In genomic region chr2:120222186-120223033, GRCh38 we compare ENCODE assay signal across 8 cellular contexts. TPM values are rescaled to one million over a fixed set of nuclear protein-coding genes. Genes with fewer than 3 reads are reported as not detected.
DNase-seq lines count a peak whose midpoint lies in the region; ATAC-seq and TF ChIP-seq lines count a peak whose summit lies in the region.

No MANE protein-coding gene starts in this region.

- intact Hi-C loops in Panc1 (cut with micrococcal nuclease; ENCODE audit: unreplicated experiment), result no loop called here
- intact Hi-C loops in esophagus muscularis mucosa (cut with DNase I), result loop anchor here (10.0 kb wide), 2 partner anchors 92 to 208 kb away; partner anchors contain the start of gene EPB41L5
- intact Hi-C loops in ovary (cut with DNase I), result no loop called here

- ATAC-seq in Panc1 (no peak), HG03571 (IDR thresholded peaks at IDR 0.05; ENCODE audit: unreplicated experiment) (no peak), omental fat pad (ENCODE audit: low FRiP score) (no peak)

- CTCF ChIA-PET in CD8-positive, alpha-beta memory T cell (lab: Charles Lee), result interaction anchor here (0.8 to 1.0 kb wide), 2 partner anchors 9 to 10 kb away, joined by 3 to 6 read pairs; no protein-coding TSS in a partner anchor
- CTCF ChIA-PET in Panc1 (lab: Charles Lee), result interaction anchor here (1.0 kb wide), 1 partner anchor 91 kb away, joined by 3 read pairs; no protein-coding TSS in a partner anchor

- DNase-seq in CD8-positive, alpha-beta memory T cell, result no peak
- DNase-seq in Panc1 (ENCODE audit: low read depth, low spot score), result no peak
- no peak for DNase-seq in esophagus muscularis mucosa (ENCODE audit: extremely low spot score)
- DNase-seq in ovary, result peak in 1 of 5 donors; percentile 53
- DNase-seq in retina, result no peak
- no peak for DNase-seq in GM19240 (ENCODE audit: insufficient read length, low spot score)
- DNase-seq in omental fat pad (ENCODE audit: low spot score), result no peak

- POLR2A ChIA-PET in CD8-positive, alpha-beta memory T cell (lab: Charles Lee), result interaction anchor here (0.6 to 1.9 kb wide), 6 partner anchors 10 to 46 kb away, joined by 3 to 17 read pairs (median 6); partner anchors contain the start of gene RALB
- POLR2A ChIA-PET in Panc1 (lab: Charles Lee), result interaction anchor here (0.7 kb wide), 1 partner anchor 548 kb away, joined by 3 read pairs; no protein-coding TSS in a partner anchor

- TF ChIP-seq CTCF in Panc1 (IDR thresholded peaks at IDR 0.05) (no peak), esophagus muscularis mucosa (IDR thresholded peaks at IDR 0.05) (no peak), ovary (IDR thresholded peaks at IDR 0.05) (no peak), omental fat pad (IDR thresholded peaks at IDR 0.05) (no peak)

- peak overlapping the region; percentile 90 for H3K27ac ChIP-seq in CD8-positive, alpha-beta memory T cell (ENCODE audit: low read depth, low read length)
- H3K27ac ChIP-seq in Panc1 (ENCODE audit: low read length) (peak overlapping the region; percentile 89), esophagus muscularis mucosa (replicated peaks in 1 of 4) (peak overlapping the region; percentile 89 to 94 (median 92)), ovary (peak overlapping the region; percentile 72 to 92)

- H3K27me3 Mint-ChIP-seq in CD8-positive, alpha-beta memory T cell, result no peaks in the 10 kb centered on the region

- H3K36me3 ChIP-seq in CD8-positive, alpha-beta memory T cell (ENCODE audit: insufficient read depth, low read length), result peaks cover 5% of the 10 kb centered on the region
- peaks cover 4% of the 10 kb centered on the region; the same call in 1 of the 2 replicates for H3K36me3 ChIP-seq in Panc1 (ENCODE audit: control insufficient read depth, insufficient read depth, low read length)
- peaks cover 0 to 32% (median 2%) of the 10 kb centered on the region in 4 donors for H3K36me3 ChIP-seq in esophagus muscularis mucosa
- no peaks in the 10 kb centered on the region for H3K36me3 ChIP-seq in ovary

- peak overlapping the region; percentile 71 to 92 (median 89) for H3K27ac Mint-ChIP-seq in CD8-positive, alpha-beta memory T cell

- H3K36me3 Mint-ChIP-seq in CD8-positive, alpha-beta memory T cell, result peaks cover 4 to 36% (median 10%) of the 10 kb centered on the region in 3 donors

- H3K4me1 Mint-ChIP-seq in CD8-positive, alpha-beta memory T cell, result peaks cover 39 to 70% (median 66%) of the 10 kb centered on the region in 3 donors

- H3K4me3 ChIP-seq in CD8-positive, alpha-beta memory T cell (ENCODE audit: low read length), result peak overlapping the region; percentile 78
- peak overlapping the region; percentile 69 to 70 for H3K4me3 ChIP-seq in Panc1 (ENCODE audit: low read depth in 2 of 2, low read length in 2 of 2)
- peak overlapping the region; percentile 69 to 83 (median 74) for H3K4me3 ChIP-seq in esophagus muscularis mucosa
- peak overlapping the region; percentile 39 for H3K4me3 ChIP-seq in ovary

- peak overlapping the region; percentile 78 to 94 (median 83) for H3K4me3 Mint-ChIP-seq in CD8-positive, alpha-beta memory T cell

- in situ Hi-C loops in Panc1 (cut with HindIII; ENCODE audit: low pct_unique_long_range_greater_than_20kb, low sequenced_read_pairs), result no loop called here

- BruUV-seq in Panc1 (replicated peaks; lab: Mats Ljungman, UMichigan), result no TSS peak

- 85% methylated on average over 32 of the region's 49 CpGs for WGBS in esophagus muscularis mucosa
- 75 to 88% (median 78%) methylated on average over 41 to 49 of the region's 49 CpGs for WGBS in ovary, 3 donors

- no peaks in the 10 kb centered on the region for H3K9me3 Mint-ChIP-seq in CD8-positive, alpha-beta memory T cell

- H3K9me3 ChIP-seq in CD8-positive, alpha-beta memory T cell (ENCODE audit: low read length), result no peaks in the 10 kb centered on the region
- H3K9me3 ChIP-seq in Panc1 (ENCODE audit: control insufficient read depth, insufficient read depth, low read depth, low read length) (no peaks in the 10 kb centered on the region; the same call in 1 of the 2 replicates), esophagus muscularis mucosa (peaks cover 0 to 6% (median 0%) of the 10 kb centered on the region in 4 donors), ovary (no peaks in the 10 kb centered on the region)

- TF ChIP-seq EP300 in esophagus muscularis mucosa (IDR thresholded peaks at IDR 0.05) (no peak), ovary (IDR thresholded peaks at IDR 0.05) (no peak)

- H3K4me1 ChIP-seq in CD8-positive, alpha-beta memory T cell (ENCODE audit: insufficient read depth, low read length), result peaks cover 30% of the 10 kb centered on the region
- H3K4me1 ChIP-seq in Panc1 (ENCODE audit: control insufficient read depth, insufficient read depth, low read length), result peaks cover 29% of the 10 kb centered on the region
- H3K4me1 ChIP-seq in esophagus muscularis mucosa, result peaks cover 24 to 48% (median 38%) of the 10 kb centered on the region in 4 donors
- H3K4me1 ChIP-seq in ovary (ENCODE audit: insufficient read depth), result peaks cover 6% of the 10 kb centered on the region

- TF ChIP-seq POLR2A in esophagus muscularis mucosa (IDR thresholded peaks at IDR 0.05; ENCODE audit: low read depth) (no peak), ovary (IDR thresholded peaks at IDR 0.05) (no peak)

- H3K27me3 ChIP-seq in CD8-positive, alpha-beta memory T cell (ENCODE audit: insufficient read depth, low read length, poor library complexity, severe bottlenecking), result no peaks in the 10 kb centered on the region
- H3K27me3 ChIP-seq in Panc1 (ENCODE audit: control insufficient read depth, insufficient read depth, low read length) (no peaks in the 10 kb centered on the region), esophagus muscularis mucosa (no peaks in the 10 kb centered on the region), ovary (no peaks in the 10 kb centered on the region)

RNA-seq across cellular contexts. Expression of gene TMEM185B, which starts 0.8 kb away (rescaled TPM):
- total RNA-seq in CD8-positive, alpha-beta memory T cell, result 10 to 100 TPM; 32.3 to 33.5 TPM
- 22.9 TPM for polyA plus RNA-seq in CD8-positive, alpha-beta memory T cell
- 54.6 TPM for total RNA-seq in Panc1 (2021; ENCODE audit: unreplicated experiment)
- 50.8 TPM for polyA plus RNA-seq in Panc1 (2012; ENCODE audit: insufficient read length)
- 10 to 100 TPM; 21.6 to 33.8 (median 31.9) TPM for total RNA-seq in esophagus muscularis mucosa
- total RNA-seq in ovary, result 10 to 100 TPM; 10.9 to 26.0 (median 14.5) TPM
- 10 to 100 TPM in 1 of 2 donors, 1 to 10 TPM in 1; 6.4 to 22.6 TPM for polyA plus RNA-seq in ovary
- total RNA-seq in omental fat pad, result 10 to 100 TPM; 21.5 to 31.7 (median 25.1) TPM

RNA-seq across cellular contexts. Expression of gene RALB, which starts 30.2 kb away (rescaled TPM):
- total RNA-seq in CD8-positive, alpha-beta memory T cell, result 10 to 100 TPM; 37.3 to 39.6 TPM
- 32.5 TPM for polyA plus RNA-seq in CD8-positive, alpha-beta memory T cell
- total RNA-seq in Panc1 (2021; ENCODE audit: unreplicated experiment) (47.8 TPM), esophagus muscularis mucosa (10 to 100 TPM; 41.5 to 59.1 (median 54.4) TPM), ovary (10 to 100 TPM; 18.2 to 41.2 (median 32.5) TPM), omental fat pad (10 to 100 TPM; 41.5 to 74.2 (median 51.4) TPM)
- 68.5 TPM for polyA plus RNA-seq in Panc1 (2012; ENCODE audit: insufficient read length)
- 10 to 100 TPM; 45.1 to 92.7 TPM for polyA plus RNA-seq in ovary
